ENCODE assay signal across 1 cellular context in the genomic region with DNA sequence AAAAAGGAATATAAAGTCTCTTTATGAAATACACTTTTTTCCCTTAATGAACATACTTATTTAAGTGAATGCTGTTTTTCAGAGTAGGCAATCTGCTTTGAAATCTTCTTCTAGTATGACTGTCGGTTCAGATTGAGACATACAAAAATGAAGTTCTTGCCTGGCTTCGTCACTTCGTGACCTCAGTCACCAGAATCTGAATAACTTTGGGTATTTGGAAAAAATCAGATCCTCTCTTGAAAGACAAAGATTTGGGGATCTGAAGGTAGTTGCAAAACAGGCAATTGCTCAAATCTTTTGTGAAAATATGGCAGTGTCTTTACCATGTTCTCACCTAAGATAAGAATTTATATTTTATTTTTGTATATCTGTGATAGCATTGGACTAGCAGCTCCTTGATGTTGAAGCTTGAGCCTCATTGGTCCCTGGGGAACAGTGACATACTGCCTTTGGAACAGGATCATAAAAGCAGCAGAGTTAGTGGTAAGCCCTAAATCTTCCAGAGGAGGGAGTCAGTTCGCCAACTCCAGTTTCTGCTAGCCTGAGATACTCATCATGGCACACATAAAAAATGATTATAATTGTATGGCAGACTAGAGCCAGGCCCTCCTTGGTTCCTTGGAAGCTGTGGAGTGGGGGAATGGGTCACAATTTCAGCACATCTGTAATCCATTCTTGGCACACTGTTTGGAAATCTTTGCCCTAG.
TF ChIP-seq lines count a peak whose summit lies in the region.

No MANE protein-coding gene starts in this region.

TF ChIP-seq in H1, 55 proteins besides CTCF, POLR2A, EP300 and RAD21:
- TF ChIP-seq SAP30 (IDR thresholded peaks at IDR 0.05; ENCODE audit: insufficient read depth, insufficient replicate concordance, low read length) (no peak), TAF7 (optimal IDR thresholded peaks at IDR 0.05; ENCODE audit: borderline replicate concordance, low read depth, low read length) (no peak)
